ENCODE assay signal across 2 cellular contexts in the genomic region with DNA sequence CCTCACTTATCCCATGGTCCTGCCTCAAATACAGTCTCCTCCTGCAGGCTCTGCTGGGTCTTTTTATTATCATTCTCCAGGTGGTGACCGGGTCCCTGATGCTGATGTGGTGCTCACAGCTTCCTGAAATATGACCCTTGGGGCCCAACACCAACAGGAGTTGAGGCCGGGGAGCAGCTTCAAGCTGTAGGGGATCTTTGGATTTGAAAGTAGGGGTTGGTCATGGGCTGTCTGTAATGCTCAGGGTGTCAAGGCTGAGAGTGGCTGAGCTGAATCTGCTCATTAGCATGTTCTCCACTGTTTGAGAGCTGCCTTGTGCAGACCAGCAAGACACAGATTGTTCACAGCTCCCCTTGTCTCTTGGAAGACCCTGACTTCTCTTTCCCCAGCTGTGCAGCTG.
TF ChIP-seq lines count a peak whose summit lies in the region.

No MANE protein-coding gene starts in this region.

TF ChIP-seq in GM23338, 12 proteins besides CTCF, POLR2A, EP300 and RAD21:
- TF ChIP-seq EZH2 (IDR thresholded peaks at IDR 0.05; ENCODE audit: low read depth, unreplicated experiment) (no peak), REST (IDR thresholded peaks at IDR 0.05; ENCODE audit: unreplicated experiment) (no peak), CREB1 (CRISPR knock-in tag; IDR thresholded peaks at IDR 0.05; ENCODE audit: low read depth) (no peak), ZNF462 (CRISPR knock-in tag; IDR thresholded peaks at IDR 0.05) (peak; percentile 22; the same call in 1 of the 2 replicates)

TF ChIP-seq in H1, 55 proteins besides CTCF, POLR2A, EP300 and RAD21:
- TF ChIP-seq, protein P1, sequence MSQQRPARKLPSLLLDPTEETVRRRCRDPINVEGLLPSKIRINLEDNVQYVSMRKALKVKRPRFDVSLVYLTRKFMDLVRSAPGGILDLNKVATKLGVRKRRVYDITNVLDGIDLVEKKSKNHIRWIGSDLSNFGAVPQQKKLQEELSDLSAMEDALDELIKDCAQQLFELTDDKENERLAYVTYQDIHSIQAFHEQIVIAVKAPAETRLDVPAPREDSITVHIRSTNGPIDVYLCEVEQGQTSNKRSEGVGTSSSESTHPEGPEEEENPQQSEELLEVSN (IDR thresholded peaks at IDR 0.05) = 0 out of 2 replicates have a peak, but pooled peaks have one; percentile 4
- TF ChIP-seq TAF1 (IDR thresholded peaks at IDR 0.05; ENCODE audit: low read depth, low read length) = no peak
